In the genomic region with DNA sequence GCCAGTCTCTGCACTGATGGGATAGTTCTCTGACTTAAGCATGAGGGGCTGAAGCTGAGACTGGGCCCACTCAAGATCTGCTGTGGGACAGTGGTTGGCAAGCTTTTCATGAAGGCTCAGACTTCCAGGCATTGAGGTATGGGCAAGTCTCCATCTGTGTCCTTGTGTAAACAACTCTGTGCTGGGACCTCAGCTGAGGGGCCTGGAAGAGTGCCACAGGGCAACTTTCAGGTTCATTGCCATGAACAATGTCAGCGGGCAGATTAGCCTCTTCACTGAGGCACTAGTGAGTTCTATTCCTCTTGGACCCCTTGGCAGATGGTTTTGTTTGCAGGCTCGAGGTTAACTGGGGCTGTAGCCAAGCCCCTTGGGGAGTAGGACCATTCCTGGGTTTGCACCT, we compare ENCODE assay signal across 17 cellular contexts.
"Had no signal": no experiment of that assay in that cellular context is flagged by ENCODE, and none has a peak within 500 bp of the region (broad histone marks: within the 10 kb centered on the region; RNA-seq: fewer than 3 reads in every experiment).

No MANE protein-coding gene starts in this region.

- ATAC-seq: foreskin keratinocyte; gastroesophageal sphincter; heart right ventricle; left ventricle myocardium superior; lower lobe of right lung; naive thymus-derived CD4-positive, alpha-beta T cell; psoas muscle; right cardiac atrium; stimulated activated naive B cell treated with anti-CD40 and anti-IgM and Interleukin-4, amounts not matched to agents 10 μg/mL and 1 μg/mL and 100 μg/mL, for 72 hours had no signal

- DNase-seq: dorsolateral prefrontal cortex; effector CD4-positive, alpha-beta T cell; foreskin keratinocyte; glutamatergic neuron; heart right ventricle; immature natural killer cell; kidney glomerular epithelial cell; left ventricle myocardium superior; lower lobe of right lung; naive thymus-derived CD4-positive, alpha-beta T cell; psoas muscle; right cardiac atrium; sigmoid colon; stimulated activated CD4-positive, alpha-beta T cell treated with anti-CD3 and anti-CD28 coated beads, Interleukin-4, amount 100 ng/mL, for 4 hours; stimulated activated naive B cell treated with anti-CD40 and anti-IgM and Interleukin-4, amounts not matched to agents 10 μg/mL and 1 μg/mL and 100 μg/mL, for 72 hours; trophoblast cell had no signal
